In genomic region chr15:58243083-58243482, GRCh38 we compare ENCODE assay signal across 17 cellular contexts.
DNase-seq lines count a peak whose midpoint lies in the region; ATAC-seq and TF ChIP-seq lines count a peak whose summit lies in the region.
"Had no signal": no experiment of that assay in that cellular context is flagged by ENCODE, and none has a peak within 500 bp of the region (broad histone marks: within the 10 kb centered on the region; RNA-seq: fewer than 3 reads in every experiment).

No MANE protein-coding gene starts in this region.

- no peak for TF ChIP-seq CTCF in GM10248 (IDR thresholded peaks at IDR 0.05; ENCODE audit: control extremely low read depth, extremely low read depth, low read depth, missing control alignments)

- ATAC-seq in SK-N-SH treated with all-trans-retinoic acid at 6 μM for 48 hours (no peak; the same call in 2 of the 3 replicates), HG02798 (IDR thresholded peaks at IDR 0.05; ENCODE audit: poor library complexity, unreplicated experiment) (no peak)
- ATAC-seq: GM12878; naive thymus-derived CD8-positive, alpha-beta T cell; T-cell had no signal

- POLR2A ChIA-PET in GM10248 (lab: Yijun Ruan, JAX) = no interaction called here

- CTCF ChIA-PET in GM10248 (lab: Yijun Ruan, JAX) = interaction anchor here (1.3 kb wide), 1 partner anchor 15 kb away, joined by 4 read pairs; no protein-coding TSS in a partner anchor

- DNase-seq in DMS153 (lab: John Stamatoyannopoulos, UW) (peak; percentile 78), NCI-H1417 (lab: John Stamatoyannopoulos, UW) (peak; percentile 85 to 99 (median 95)), NCI-H345 treated with DMSO at 0.1 percent for 48 hours (lab: John Stamatoyannopoulos, UW; ENCODE audit: unreplicated experiment) (peak; percentile 90), UCSD-AML1 (lab: John Stamatoyannopoulos, UW; ENCODE audit: unreplicated experiment) (no peak), GM10248 (ENCODE audit: extremely low spot score) (no peak)
- no peak for DNase-seq in activated CD4-positive, alpha-beta T cell treated with anti-CD3 and anti-CD28 coated beads, Interleukin-2, amount 50 U/mL, for 4 hours
- DNase-seq: activated CD4-positive, CD25-positive, alpha-beta regulatory T cell treated with anti-CD3 and anti-CD28 coated beads, Interleukin-2, amount 50 U/mL, for 72 hours; activated naive CD4-positive, alpha-beta T cell treated with anti-CD3 and anti-CD28 coated beads, Interleukin-2, amount 50 U/mL, for 16 hours; effector CD4-positive, alpha-beta T cell; EL; naive thymus-derived CD8-positive, alpha-beta T cell; PC-9; stimulated activated CD4-positive, alpha-beta T cell treated with anti-CD3 and anti-CD28 coated beads, Interleukin-2, amount 100 ng/mL, for 24 hours; T-cell had no signal

TF ChIP-seq in SK-N-SH treated with all-trans-retinoic acid at 6 μM for 48 hours, 23 proteins besides CTCF, POLR2A, EP300 and RAD21:
- TF ChIP-seq, protein P1, sequence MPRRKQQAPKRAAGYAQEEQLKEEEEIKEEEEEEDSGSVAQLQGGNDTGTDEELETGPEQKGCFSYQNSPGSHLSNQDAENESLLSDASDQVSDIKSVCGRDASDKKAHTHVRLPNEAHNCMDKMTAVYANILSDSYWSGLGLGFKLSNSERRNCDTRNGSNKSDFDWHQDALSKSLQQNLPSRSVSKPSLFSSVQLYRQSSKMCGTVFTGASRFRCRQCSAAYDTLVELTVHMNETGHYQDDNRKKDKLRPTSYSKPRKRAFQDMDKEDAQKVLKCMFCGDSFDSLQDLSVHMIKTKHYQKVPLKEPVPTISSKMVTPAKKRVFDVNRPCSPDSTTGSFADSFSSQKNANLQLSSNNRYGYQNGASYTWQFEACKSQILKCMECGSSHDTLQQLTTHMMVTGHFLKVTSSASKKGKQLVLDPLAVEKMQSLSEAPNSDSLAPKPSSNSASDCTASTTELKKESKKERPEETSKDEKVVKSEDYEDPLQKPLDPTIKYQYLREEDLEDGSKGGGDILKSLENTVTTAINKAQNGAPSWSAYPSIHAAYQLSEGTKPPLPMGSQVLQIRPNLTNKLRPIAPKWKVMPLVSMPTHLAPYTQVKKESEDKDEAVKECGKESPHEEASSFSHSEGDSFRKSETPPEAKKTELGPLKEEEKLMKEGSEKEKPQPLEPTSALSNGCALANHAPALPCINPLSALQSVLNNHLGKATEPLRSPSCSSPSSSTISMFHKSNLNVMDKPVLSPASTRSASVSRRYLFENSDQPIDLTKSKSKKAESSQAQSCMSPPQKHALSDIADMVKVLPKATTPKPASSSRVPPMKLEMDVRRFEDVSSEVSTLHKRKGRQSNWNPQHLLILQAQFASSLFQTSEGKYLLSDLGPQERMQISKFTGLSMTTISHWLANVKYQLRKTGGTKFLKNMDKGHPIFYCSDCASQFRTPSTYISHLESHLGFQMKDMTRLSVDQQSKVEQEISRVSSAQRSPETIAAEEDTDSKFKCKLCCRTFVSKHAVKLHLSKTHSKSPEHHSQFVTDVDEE (CRISPR knock-in tag; IDR thresholded peaks at IDR 0.05) = peak; percentile 89; the same call in 1 of the 2 replicates
- peak; percentile 66; the same call in 1 of the 2 replicates for TF ChIP-seq TCF4 (CRISPR knock-in tag; IDR thresholded peaks at IDR 0.05; ENCODE audit: borderline replicate concordance)
- TF ChIP-seq OSR1 (CRISPR knock-in tag; IDR thresholded peaks at IDR 0.05) = no peak
- TF ChIP-seq ZFP3 (CRISPR knock-in tag; IDR thresholded peaks at IDR 0.05) = no peak

Comparison
In these comparisons a context has a peak if more than half of its experiments do, and no peak if none do; other contexts are left out.
1. DNase-seq: peak in DMS153 (single experiment), NCI-H1417 (3 of 3) and NCI-H345 treated with DMSO at 0.1 percent for 48 hours (single experiment); none in UCSD-AML1 (single experiment), activated CD4-positive, alpha-beta T cell treated with anti-CD3 and anti-CD28 coated beads, Interleukin-2, amount 50 U/mL, for 4 hours (0 of 2) and GM10248 (single experiment).